ENCODE assay signal across 12 cellular contexts in the genomic region with DNA sequence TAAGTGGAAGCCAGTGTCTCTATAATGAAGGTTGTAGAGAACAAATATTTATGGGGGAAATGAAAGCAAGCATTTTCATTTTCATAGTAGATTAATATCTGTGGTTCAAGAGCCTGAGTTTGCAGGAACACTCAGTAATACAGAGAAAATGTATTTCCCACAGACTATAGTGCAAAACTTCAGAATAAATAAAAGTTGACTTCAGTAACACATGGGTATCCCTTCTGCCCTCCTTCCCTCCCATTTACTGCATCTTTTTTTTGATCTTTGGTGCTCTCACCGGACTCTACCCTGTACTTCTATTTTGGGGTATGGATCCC.
A peak's percentile ranks its signal among the peaks of the same experiment; 100 is the strongest.
DNase-seq lines count a peak whose midpoint lies in the region; ATAC-seq, FAIRE-seq and TF ChIP-seq lines count a peak whose summit lies in the region.
"Had no signal": no experiment of that assay in that cellular context is flagged by ENCODE, and none has a peak within 500 bp of the region (broad histone marks: within the 10 kb centered on the region; RNA-seq: fewer than 3 reads in every experiment).

No MANE protein-coding gene starts in this region.

- TF ChIP-seq POLR2A in GM12878 (IDR thresholded peaks at IDR 0.05; ENCODE audit: low read depth, low read length): no peak

- H3K9ac ChIP-seq in GM12878 (ENCODE audit: control insufficient read depth, insufficient read depth, low read length): peak overlapping the region; percentile 17; the same call in 1 of the 2 replicates

- peaks cover 35% of the 10 kb centered on the region for H3K4me1 Mint-ChIP-seq in Caco-2 (ENCODE audit: low read depth, unreplicated experiment)

- H3K27ac ChIP-seq in GM12878 (ENCODE audit: control insufficient read depth, insufficient read depth): peak overlapping the region; percentile 57
- H3K27ac ChIP-seq in right cardiac atrium (ENCODE audit: low read length): no peak overlapping the region

- H2AFZ ChIP-seq in GM12878 (ENCODE audit: control insufficient read depth, low read depth, low read length): no peak overlapping the region; the same call in 1 of the 2 replicates

- DNase-seq in Caco-2 (no peak), GM12878 (ENCODE audit: low read depth, low spot score) (no peak), right cardiac atrium (no peak), hypothalamus (lab: John Stamatoyannopoulos, UW) (no peak), urothelium cell line (ENCODE audit: low spot score) (no peak)
- DNase-seq: NCI-H1092, NCI-H526, SW 1271 had no signal

- intact Hi-C loops in Caco-2 (cut with micrococcal nuclease; ENCODE audit: unreplicated experiment): no loop called here
- intact Hi-C loops in GM12878 (cut with micrococcal nuclease; ENCODE audit: unreplicated experiment): loop anchor here (10.0 kb wide), 1 partner anchor 399 kb away; no protein-coding TSS in a partner anchor
- intact Hi-C loops in right cardiac atrium (cut with DNase I): no loop called here

- TF ChIP-seq CTCF in Caco-2 (IDR thresholded peaks at IDR 0.05; ENCODE audit: insufficient read depth in 1 of 2, low read depth in 1 of 2, low read length in 1 of 2, severe bottlenecking in 1 of 2, unreplicated experiment in 1 of 2): no peak
- no peak for TF ChIP-seq CTCF in GM12878 (IDR thresholded peaks at IDR 0.05 in 2 of 3, conservative IDR thresholded peaks at IDR 0.05 in 1 of 3; ENCODE audit: control insufficient read depth in 2 of 3, extremely low read depth in 1 of 3, insufficient read depth in 1 of 3, low read depth in 3 of 3, low read length in 3 of 3)

- peak; percentile 7 for FAIRE-seq in GM12878 (lab: Jason Lieb, UNC)
- no peak for FAIRE-seq in urothelium cell line (lab: Jason Lieb, UNC)
- FAIRE-seq: keratinocyte had no signal

- POLR2A ChIA-PET in Caco-2 (lab: Charles Lee) (no interaction called here), GM12878 (lab: Charles Lee) (interaction anchor here (1.1 to 1.3 kb wide), 2 partner anchors 55 to 67 kb away, joined by 4 read pairs; no protein-coding TSS in a partner anchor)

- H3K27me3 ChIP-seq in Caco-2 (replicated peaks; ENCODE audit: control insufficient read depth, insufficient read depth, low read length): no peaks in the 10 kb centered on the region
- no peaks in the 10 kb centered on the region for H3K27me3 ChIP-seq in GM12878 (replicated peaks in 1 of 2; ENCODE audit: control insufficient read depth in 2 of 2, insufficient read depth in 2 of 2, low read length in 1 of 2)
- H3K27me3 ChIP-seq in right cardiac atrium (ENCODE audit: control insufficient read depth, insufficient read depth): no peaks in the 10 kb centered on the region

- H4K20me1 ChIP-seq in GM12878 (ENCODE audit: control insufficient read depth, insufficient read depth): no peaks in the 10 kb centered on the region

- no peaks in the 10 kb centered on the region for H3K27me3 Mint-ChIP-seq in Caco-2 (ENCODE audit: insufficient read depth, unreplicated experiment)

- no peaks in the 10 kb centered on the region for H3K79me2 ChIP-seq in GM12878 (ENCODE audit: control insufficient read depth, insufficient read depth, low read length)

- peaks cover 19% of the 10 kb centered on the region for H3K9me3 Mint-ChIP-seq in Caco-2 (ENCODE audit: unreplicated experiment)

- H3K36me3 ChIP-seq in Caco-2 (ENCODE audit: control insufficient read depth, insufficient read depth, low read length) (no peaks in the 10 kb centered on the region), GM12878 (ENCODE audit: control insufficient read depth in 2 of 2, insufficient read depth in 2 of 2, low read length in 1 of 2) (no peaks in the 10 kb centered on the region)

- peak overlapping the region; percentile 58 for H3K4me2 ChIP-seq in GM12878 (ENCODE audit: control insufficient read depth, insufficient read depth)

- in situ Hi-C loops in GM12878 (cut with MboI): loop anchor here (5.0 kb wide), 1 partner anchor 42 kb away; no protein-coding TSS in a partner anchor

- ATAC-seq in GM18870 (IDR thresholded peaks at IDR 0.05; ENCODE audit: unreplicated experiment) (peak; percentile 48), HG03442 (IDR thresholded peaks at IDR 0.05; ENCODE audit: unreplicated experiment) (peak; percentile 43), GM12878 (peak; percentile 40), HG02763 (IDR thresholded peaks at IDR 0.05; ENCODE audit: unreplicated experiment) (no peak), right cardiac atrium (no peak)

- H3K4me3 ChIP-seq in Caco-2 (ENCODE audit: low read depth, low read length): no peak overlapping the region
- no peak overlapping the region for H3K4me3 ChIP-seq in GM12878
- H3K4me3 ChIP-seq in right cardiac atrium (ENCODE audit: low read length): no peak overlapping the region

- CTCF ChIA-PET in Caco-2 (lab: Charles Lee): no interaction called here
- CTCF ChIA-PET in GM12878 (lab: Yijun Ruan, JAX): interaction anchor here (0.6 to 1.7 kb wide), 3 partner anchors 14 to 508 kb away, joined by 3 to 8 read pairs (median 3); no protein-coding TSS in a partner anchor

- peak in 1 of 2 experiments; percentile 50; a peak in 1 of 4 replicates for TF ChIP-seq EP300 in GM12878 (IDR thresholded peaks at IDR 0.05; ENCODE audit: borderline replicate concordance in 1 of 2, control insufficient read depth in 1 of 2, low read depth in 2 of 2, low read length in 2 of 2)

- H3K9me3 ChIP-seq in Caco-2 (peaks cover 22% of the 10 kb centered on the region), GM12878 (replicated peaks; ENCODE audit: control insufficient read depth, insufficient read depth, low read length) (no peaks in the 10 kb centered on the region; the same call in 2 of the 3 replicates), right cardiac atrium (ENCODE audit: control insufficient read depth, low read length) (no peaks in the 10 kb centered on the region)

- no peak overlapping the region for H3K4me3 Mint-ChIP-seq in Caco-2 (ENCODE audit: unreplicated experiment)

- SMC1A ChIA-PET in GM12878 (lab: Charles Lee; ENCODE audit: uncharacterized antibody, unreplicated experiment): interaction anchor here (0.6 to 2.0 kb wide), 9 partner anchors 11 to 154 kb away, joined by 3 to 11 read pairs (median 4); no protein-coding TSS in a partner anchor

- RAD21 ChIA-PET in GM12878 (lab: Charles Lee; ENCODE audit: unreplicated experiment): interaction anchor here (0.6 to 1.9 kb wide), 7 partner anchors 13 to 75 kb away, joined by 3 to 7 read pairs (median 3); partner anchors contain the start of gene AMN1

- 0% methylated on average over 1 of the region's 1 CpG for WGBS in GM12878 (ENCODE audit: insufficient coverage, insufficient replicate concordance, low lambda C conversion rate, missing lambda C conversion rate)
- WGBS in right cardiac atrium: 80% methylated on average over 1 of the region's 1 CpG

- H3K4me1 ChIP-seq in Caco-2: peaks cover 20% of the 10 kb centered on the region
- H3K4me1 ChIP-seq in GM12878 (ENCODE audit: control insufficient read depth, insufficient read depth, low read length): peaks cover 24% of the 10 kb centered on the region
- H3K4me1 ChIP-seq in right cardiac atrium (ENCODE audit: control insufficient read depth, insufficient read depth, low read length): no peaks in the 10 kb centered on the region

- TF ChIP-seq RAD21 in GM12878 (IDR thresholded peaks at IDR 0.05; ENCODE audit: insufficient read depth, low read depth, low read length): 0 out of 2 replicates have a peak, but pooled peaks have one; percentile 1

- BruUV-seq in Caco-2 (replicated peaks; lab: Mats Ljungman, UMichigan) (no TSS peak), GM12878 (replicated peaks; lab: Mats Ljungman, UMichigan) (no TSS peak)

- H3K36me3 Mint-ChIP-seq in Caco-2 (ENCODE audit: insufficient read depth, unreplicated experiment): peaks cover 7% of the 10 kb centered on the region

- peak overlapping the region; percentile 54 for H3K27ac Mint-ChIP-seq in Caco-2 (ENCODE audit: unreplicated experiment)

TF ChIP-seq in GM12878, 131 proteins besides CTCF, POLR2A, EP300 and RAD21 (continues in another document):
- TF ChIP-seq, protein P1, sequence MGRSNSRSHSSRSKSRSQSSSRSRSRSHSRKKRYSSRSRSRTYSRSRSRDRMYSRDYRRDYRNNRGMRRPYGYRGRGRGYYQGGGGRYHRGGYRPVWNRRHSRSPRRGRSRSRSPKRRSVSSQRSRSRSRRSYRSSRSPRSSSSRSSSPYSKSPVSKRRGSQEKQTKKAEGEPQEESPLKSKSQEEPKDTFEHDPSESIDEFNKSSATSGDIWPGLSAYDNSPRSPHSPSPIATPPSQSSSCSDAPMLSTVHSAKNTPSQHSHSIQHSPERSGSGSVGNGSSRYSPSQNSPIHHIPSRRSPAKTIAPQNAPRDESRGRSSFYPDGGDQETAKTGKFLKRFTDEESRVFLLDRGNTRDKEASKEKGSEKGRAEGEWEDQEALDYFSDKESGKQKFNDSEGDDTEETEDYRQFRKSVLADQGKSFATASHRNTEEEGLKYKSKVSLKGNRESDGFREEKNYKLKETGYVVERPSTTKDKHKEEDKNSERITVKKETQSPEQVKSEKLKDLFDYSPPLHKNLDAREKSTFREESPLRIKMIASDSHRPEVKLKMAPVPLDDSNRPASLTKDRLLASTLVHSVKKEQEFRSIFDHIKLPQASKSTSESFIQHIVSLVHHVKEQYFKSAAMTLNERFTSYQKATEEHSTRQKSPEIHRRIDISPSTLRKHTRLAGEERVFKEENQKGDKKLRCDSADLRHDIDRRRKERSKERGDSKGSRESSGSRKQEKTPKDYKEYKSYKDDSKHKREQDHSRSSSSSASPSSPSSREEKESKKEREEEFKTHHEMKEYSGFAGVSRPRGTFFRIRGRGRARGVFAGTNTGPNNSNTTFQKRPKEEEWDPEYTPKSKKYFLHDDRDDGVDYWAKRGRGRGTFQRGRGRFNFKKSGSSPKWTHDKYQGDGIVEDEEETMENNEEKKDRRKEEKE (IDR thresholded peaks at IDR 0.05): no peak
- TF ChIP-seq NFYA (IDR thresholded peaks at IDR 0.05; ENCODE audit: borderline replicate concordance, low read depth, low read length): no peak
- TF ChIP-seq SPI1 (IDR thresholded peaks at IDR 0.05; ENCODE audit: borderline replicate concordance, insufficient read depth, low read depth, low read length): peak; percentile 44; the same call in 1 of the 2 replicates
- no peak for TF ChIP-seq SMAD1 (IDR thresholded peaks at IDR 0.05; ENCODE audit: low read depth, partially characterized antibody)
- no peak for TF ChIP-seq SMARCA5 (IDR thresholded peaks at IDR 0.05)
- peak; percentile 44; the same call in 1 of the 2 replicates for TF ChIP-seq FOXM1 (IDR thresholded peaks at IDR 0.05; ENCODE audit: low read depth, low read length)
- TF ChIP-seq IKZF1 (conservative IDR thresholded peaks at IDR 0.05): 0 out of 2 replicates have a peak, but pooled peaks have one; percentile 32
- TF ChIP-seq GATAD2B (conservative IDR thresholded peaks at IDR 0.05; ENCODE audit: low read depth): no peak
- TF ChIP-seq, protein P2, sequence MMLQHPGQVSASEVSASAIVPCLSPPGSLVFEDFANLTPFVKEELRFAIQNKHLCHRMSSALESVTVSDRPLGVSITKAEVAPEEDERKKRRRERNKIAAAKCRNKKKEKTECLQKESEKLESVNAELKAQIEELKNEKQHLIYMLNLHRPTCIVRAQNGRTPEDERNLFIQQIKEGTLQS (IDR thresholded peaks at IDR 0.05; ENCODE audit: borderline replicate concordance, extremely low read depth, low read depth, low read length): no peak
- TF ChIP-seq YBX1 (IDR thresholded peaks at IDR 0.05): no peak

Comparison
In these comparisons a context has a peak if more than half of its experiments do, and no peak if none do; other contexts are left out.
1. ATAC-seq: peak in GM18870 (single experiment), HG03442 (single experiment) and GM12878 (single experiment); none in HG02763 (single experiment) and right cardiac atrium (0 of 2).